18 cellular contexts compared by ENCODE assay signal in the genomic region with DNA sequence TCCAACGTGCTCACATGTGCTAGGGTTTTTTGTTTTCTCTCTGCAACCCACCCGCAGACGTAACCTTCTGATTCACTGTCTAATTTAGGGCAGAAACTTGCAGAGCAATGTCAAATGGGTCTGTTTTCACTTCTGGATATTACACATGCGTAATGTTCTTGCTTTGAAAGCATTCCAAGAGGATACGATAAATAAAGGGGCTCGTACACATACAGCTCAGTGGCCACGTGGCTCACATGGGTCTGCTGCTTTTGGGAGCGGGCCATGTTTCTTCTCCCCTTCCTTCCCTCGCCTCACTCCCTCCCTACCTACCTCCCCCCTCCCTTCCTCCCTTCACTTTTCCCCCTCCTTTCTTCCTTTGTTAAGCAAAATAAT. TPM values are rescaled to one million over a fixed set of nuclear protein-coding genes. Genes with fewer than 3 reads are reported as not detected.
DNase-seq lines count a peak whose midpoint lies in the region; ATAC-seq and TF ChIP-seq lines count a peak whose summit lies in the region.
"Had no signal": no experiment of that assay in that cellular context is flagged by ENCODE, and none has a peak within 500 bp of the region (broad histone marks: within the 10 kb centered on the region; RNA-seq: fewer than 3 reads in every experiment).

No MANE protein-coding gene starts in this region.

- H3K4me1 ChIP-seq in adipocyte (ENCODE audit: control insufficient read depth, insufficient read depth, low read length), result peaks cover 10% of the 10 kb centered on the region
- peaks cover 5% of the 10 kb centered on the region for H3K4me1 ChIP-seq in lower lobe of right lung
- peaks cover 0 to 14% (median 1%) of the 10 kb centered on the region in 4 donors for H3K4me1 ChIP-seq in transverse colon

- intact Hi-C loops in lower lobe of right lung (cut with DNase I), result no loop called here
- intact Hi-C loops in transverse colon (cut with DNase I; ENCODE audit: low total_unique reads), result loop anchor here (10.0 kb wide), 1 partner anchor 99 kb away; no protein-coding TSS in a partner anchor

- ATAC-seq in lower lobe of right lung, result peak in 1 of 2 donors; percentile 35
- no peak for ATAC-seq in GM19324 (IDR thresholded peaks at IDR 0.05; ENCODE audit: low FRiP score, unreplicated experiment)
- ATAC-seq in GM18868 (IDR thresholded peaks at IDR 0.05; ENCODE audit: unreplicated experiment), result no peak
- ATAC-seq: effector memory CD8-positive, alpha-beta T cell; GM12878; SK-N-SH treated with all-trans-retinoic acid at 6 μM for 48 hours had no signal

- H3K36me3 ChIP-seq in adipocyte (ENCODE audit: control insufficient read depth, insufficient read depth, low read length, severe bottlenecking), result no peaks in the 10 kb centered on the region
- no peaks in the 10 kb centered on the region for H3K36me3 ChIP-seq in lower lobe of right lung
- no peaks in the 10 kb centered on the region for H3K36me3 ChIP-seq in transverse colon

- no peak overlapping the region for H3K4me3 ChIP-seq in adipocyte (ENCODE audit: low read length)
- H3K4me3 ChIP-seq in lower lobe of right lung, result no peak overlapping the region
- no peak overlapping the region for H3K4me3 ChIP-seq in transverse colon
- H3K4me3 ChIP-seq: GM12878, smooth muscle cell had no signal

- in situ Hi-C loops in transverse colon (cut with MboI; ENCODE audit: low pct_ligation_motif_present in 1 of 4, low pct_unique_long_range_greater_than_20kb in 1 of 4, low sequenced_read_pairs in 3 of 4), result no loop called here

- DNase-seq in adipocyte (ENCODE audit: low read depth), result peak; percentile 44
- DNase-seq in fibroblast of peridontal ligament (ENCODE audit: extremely low read depth), result peak; percentile 67
- DNase-seq in lower lobe of right lung, result no peak
- DNase-seq in transverse colon, result no peak
- DNase-seq in cerebellar nuclear complex (lab: John Stamatoyannopoulos, UW), result no peak
- DNase-seq in NCI-H187 (lab: John Stamatoyannopoulos, UW), result no peak
- DNase-seq: activated CD4-positive, alpha-beta memory T cell treated with anti-CD3 and anti-CD28 coated beads for 36 hours; effector memory CD8-positive, alpha-beta T cell; EL; NCI-H2029; NCI-H526; OCI-M1 had no signal

- no peak for TF ChIP-seq POLR2A in transverse colon (IDR thresholded peaks at IDR 0.05)

- H3K27ac ChIP-seq in lower lobe of right lung, result peak overlapping the region; percentile 34
- H3K27ac ChIP-seq in transverse colon, result peak overlapping the region; percentile 74 to 89 (median 79)
- H3K27ac ChIP-seq: C4-2B had no signal

- no peak for TF ChIP-seq EP300 in transverse colon (IDR thresholded peaks at IDR 0.05; ENCODE audit: low read depth)

- 50 to 63% methylated on average over 9 of the region's 9 CpGs for whole genome bisulfite sequencing in transverse colon (ENCODE audit: low coverage in 1 of 2), 2 donors

- H3K9me3 ChIP-seq in adipocyte (ENCODE audit: control insufficient read depth, low read length), result peaks cover 8% of the 10 kb centered on the region
- H3K9me3 ChIP-seq in lower lobe of right lung, result no peaks in the 10 kb centered on the region
- H3K9me3 ChIP-seq in transverse colon, result no peaks in the 10 kb centered on the region

- H3K27me3 ChIP-seq in adipocyte (replicated peaks; ENCODE audit: control insufficient read depth, insufficient read depth, low read length) (no peaks in the 10 kb centered on the region), lower lobe of right lung (ENCODE audit: low read depth) (no peaks in the 10 kb centered on the region), transverse colon (no peaks in the 10 kb centered on the region)

- TF ChIP-seq CTCF in lower lobe of right lung (IDR thresholded peaks at IDR 0.05), result no peak
- no peak for TF ChIP-seq CTCF in transverse colon (IDR thresholded peaks at IDR 0.05)

- H3K9ac ChIP-seq in adipocyte (ENCODE audit: low read length), result no peak overlapping the region

RNA-seq across cellular contexts. Expression of a gene that starts 23.4 kb away (rescaled TPM):
- total RNA-seq in lower lobe of right lung (8.4 TPM), transverse colon (10 to 100 TPM; 18.8 to 35.2 (median 24.8) TPM)

Comparison
In these comparisons a context has a peak if more than half of its experiments do, and no peak if none do; other contexts are left out.
1. DNase-seq: peak in adipocyte (single experiment) and fibroblast of peridontal ligament (single experiment); none in lower lobe of right lung (single experiment), transverse colon (single experiment), cerebellar nuclear complex (0 of 2) and NCI-H187 (0 of 2).